16 cellular contexts compared by ENCODE assay signal in genomic region chr17:82403662-82404660, GRCh38. TPM values are rescaled to one million over a fixed set of nuclear protein-coding genes. Genes with fewer than 3 reads are reported as not detected.
DNase-seq lines count a peak whose midpoint lies in the region; ATAC-seq lines count a peak whose summit lies in the region.
"Had no signal": no experiment of that assay in that cellular context is flagged by ENCODE, and none has a peak within 500 bp of the region (broad histone marks: within the 10 kb centered on the region; RNA-seq: fewer than 3 reads in every experiment).

No MANE protein-coding gene starts in this region.

- no peak for DNase-seq in activated naive CD4-positive, alpha-beta T cell treated with anti-CD3 and anti-CD28 coated beads, Interleukin-2, amount 10 ng/mL, durations not matched to agents 7 days and 5 days
- no peak for DNase-seq in activated naive CD4-positive, alpha-beta T cell treated with anti-CD3 and anti-CD28 coated beads for 36 hours
- DNase-seq in iPS-NIHi11 (ENCODE audit: low spot score) (peak; percentile 12), NCI-H510A treated with DMSO at 0.1 percent for 48 hours (lab: John Stamatoyannopoulos, UW) (no peak)
- no peak for DNase-seq in stimulated activated naive B cell treated with anti-CD40 and anti-IgM and Interleukin-4, amounts not matched to agents 10 μg/mL and 1 μg/mL and 100 μg/mL, for 72 hours
- DNase-seq: AML-193, DMS79, HFFc6, NCI-H1417 treated with DMSO at 0.1 percent for 48 hours, NCI-H187 treated with DMSO at 0.1 percent for 48 hours, NCI-H226, NCI-H526, Peyer's patch had no signal

- peaks cover 29% of the 10 kb centered on the region for H3K4me1 Mint-ChIP-seq in activated naive CD4-positive, alpha-beta T cell treated with anti-CD3 and anti-CD28 coated beads, Interleukin-2, amount 10 ng/mL, durations not matched to agents 7 days and 5 days
- peaks cover 13% of the 10 kb centered on the region for H3K4me1 Mint-ChIP-seq in activated naive CD4-positive, alpha-beta T cell treated with anti-CD3 and anti-CD28 coated beads for 36 hours (ENCODE audit: low read depth)
- H3K4me1 Mint-ChIP-seq in stimulated activated naive B cell treated with anti-CD40 and anti-IgM and Interleukin-4, amounts not matched to agents 10 μg/mL and 1 μg/mL and 100 μg/mL, for 72 hours: peaks cover 16 to 39% of the 10 kb centered on the region in 2 donors

- no peak for ATAC-seq in stimulated activated naive B cell treated with anti-CD40 and anti-IgM and Interleukin-4, amounts not matched to agents 10 μg/mL and 1 μg/mL and 100 μg/mL, for 72 hours (replicated peaks)
- no peak for ATAC-seq in HG03442 (IDR thresholded peaks at IDR 0.05; ENCODE audit: unreplicated experiment)

- H3K36me3 Mint-ChIP-seq in activated naive CD4-positive, alpha-beta T cell treated with anti-CD3 and anti-CD28 coated beads, Interleukin-2, amount 10 ng/mL, durations not matched to agents 7 days and 5 days: peaks cover 21% of the 10 kb centered on the region
- H3K36me3 Mint-ChIP-seq in activated naive CD4-positive, alpha-beta T cell treated with anti-CD3 and anti-CD28 coated beads for 36 hours (ENCODE audit: low read depth): peaks cover 23% of the 10 kb centered on the region
- H3K36me3 Mint-ChIP-seq in stimulated activated naive B cell treated with anti-CD40 and anti-IgM and Interleukin-4, amounts not matched to agents 10 μg/mL and 1 μg/mL and 100 μg/mL, for 72 hours: peaks cover 32 to 63% of the 10 kb centered on the region in 2 donors

- H3K27me3 Mint-ChIP-seq in activated naive CD4-positive, alpha-beta T cell treated with anti-CD3 and anti-CD28 coated beads, Interleukin-2, amount 10 ng/mL, durations not matched to agents 7 days and 5 days: no peaks in the 10 kb centered on the region
- H3K27me3 Mint-ChIP-seq in activated naive CD4-positive, alpha-beta T cell treated with anti-CD3 and anti-CD28 coated beads for 36 hours (ENCODE audit: low read depth): no peaks in the 10 kb centered on the region
- H3K27me3 Mint-ChIP-seq in stimulated activated naive B cell treated with anti-CD40 and anti-IgM and Interleukin-4, amounts not matched to agents 10 μg/mL and 1 μg/mL and 100 μg/mL, for 72 hours: no peaks in the 10 kb centered on the region

- H3K9me3 Mint-ChIP-seq in activated naive CD4-positive, alpha-beta T cell treated with anti-CD3 and anti-CD28 coated beads, Interleukin-2, amount 10 ng/mL, durations not matched to agents 7 days and 5 days: no peaks in the 10 kb centered on the region
- no peaks in the 10 kb centered on the region for H3K9me3 Mint-ChIP-seq in activated naive CD4-positive, alpha-beta T cell treated with anti-CD3 and anti-CD28 coated beads for 36 hours
- no peaks in the 10 kb centered on the region for H3K9me3 Mint-ChIP-seq in stimulated activated naive B cell treated with anti-CD40 and anti-IgM and Interleukin-4, amounts not matched to agents 10 μg/mL and 1 μg/mL and 100 μg/mL, for 72 hours
- H3K9me3 Mint-ChIP-seq: HFFc6 had no signal

- no peak overlapping the region for H3K4me3 Mint-ChIP-seq in activated naive CD4-positive, alpha-beta T cell treated with anti-CD3 and anti-CD28 coated beads, Interleukin-2, amount 10 ng/mL, durations not matched to agents 7 days and 5 days
- no peak overlapping the region for H3K4me3 Mint-ChIP-seq in activated naive CD4-positive, alpha-beta T cell treated with anti-CD3 and anti-CD28 coated beads for 36 hours
- H3K4me3 Mint-ChIP-seq in stimulated activated naive B cell treated with anti-CD40 and anti-IgM and Interleukin-4, amounts not matched to agents 10 μg/mL and 1 μg/mL and 100 μg/mL, for 72 hours: no peak overlapping the region
- H3K4me3 Mint-ChIP-seq: HFFc6 had no signal

- peak overlapping the region; percentile 19 for H3K27ac Mint-ChIP-seq in activated naive CD4-positive, alpha-beta T cell treated with anti-CD3 and anti-CD28 coated beads, Interleukin-2, amount 10 ng/mL, durations not matched to agents 7 days and 5 days
- H3K27ac Mint-ChIP-seq in activated naive CD4-positive, alpha-beta T cell treated with anti-CD3 and anti-CD28 coated beads for 36 hours: no peak overlapping the region
- peak overlapping the region; percentile 69 for H3K27ac Mint-ChIP-seq in stimulated activated naive B cell treated with anti-CD40 and anti-IgM and Interleukin-4, amounts not matched to agents 10 μg/mL and 1 μg/mL and 100 μg/mL, for 72 hours
- H3K27ac Mint-ChIP-seq: HFFc6 had no signal

- intact Hi-C loops in activated naive CD4-positive, alpha-beta T cell treated with anti-CD3 and anti-CD28 coated beads for 36 hours (cut with micrococcal nuclease): no loop called here

- CTCF ChIA-PET in activated naive CD4-positive, alpha-beta T cell treated with anti-CD3 and anti-CD28 coated beads, Interleukin-2, amount 10 ng/mL, durations not matched to agents 7 days and 5 days (lab: Charles Lee): no interaction called here
- CTCF ChIA-PET in activated naive CD4-positive, alpha-beta T cell treated with anti-CD3 and anti-CD28 coated beads for 36 hours (lab: Charles Lee): no interaction called here

RNA-seq across cellular contexts. Expression of gene HEXD, which starts 14.2 kb away (rescaled TPM):
- total RNA-seq in activated naive CD4-positive, alpha-beta T cell treated with anti-CD3 and anti-CD28 coated beads for 36 hours: 10 to 100 TPM; 22.4 to 26.3 TPM

RNA-seq across cellular contexts. Expression of gene OGFOD3, which starts 14.4 kb away (rescaled TPM):
- total RNA-seq in activated naive CD4-positive, alpha-beta T cell treated with anti-CD3 and anti-CD28 coated beads for 36 hours: 10 to 100 TPM; 31.1 to 32.9 TPM

RNA-seq across cellular contexts. Expression of gene UTS2R, which starts 32.4 kb away (rescaled TPM):
- not detected for total RNA-seq in activated naive CD4-positive, alpha-beta T cell treated with anti-CD3 and anti-CD28 coated beads for 36 hours
- total RNA-seq: H4, HFFc6, M059J, Peyer's patch had no signal

RNA-seq across cellular contexts. Expression of gene TEX19, which starts 44.9 kb away (rescaled TPM):
- total RNA-seq in activated naive CD4-positive, alpha-beta T cell treated with anti-CD3 and anti-CD28 coated beads for 36 hours: under 1 TPM in 1 of 2 experiments, not detected in 1; 0.21 TPM
- total RNA-seq: Peyer's patch had no signal

RNA-seq across cellular contexts. Expression of gene CYBC1, which starts 46.6 kb away (rescaled TPM):
- 100 to 1,000 TPM; 292 to 294 TPM for total RNA-seq in activated naive CD4-positive, alpha-beta T cell treated with anti-CD3 and anti-CD28 coated beads for 36 hours
